22 cellular contexts compared by ENCODE assay signal in genomic region chrX:13177921-13178320, GRCh38.
DNase-seq lines count a peak whose midpoint lies in the region; ATAC-seq and TF ChIP-seq lines count a peak whose summit lies in the region.
"Had no signal": no experiment of that assay in that cellular context is flagged by ENCODE, and none has a peak within 500 bp of the region (broad histone marks: within the 10 kb centered on the region; RNA-seq: fewer than 3 reads in every experiment).

No MANE protein-coding gene starts in this region.

- no peaks in the 10 kb centered on the region for H3K79me2 ChIP-seq in GM23338 (replicated peaks; ENCODE audit: insufficient read depth)

- no peaks in the 10 kb centered on the region for H3K27me3 ChIP-seq in CD4-positive, alpha-beta T cell (ENCODE audit: control insufficient read depth, insufficient read depth, low read length)
- H3K27me3 ChIP-seq in SJCRH30 = no peaks in the 10 kb centered on the region
- no peaks in the 10 kb centered on the region for H3K27me3 ChIP-seq in A673 (replicated peaks; ENCODE audit: insufficient read depth, low read depth, low read length, poor library complexity)
- no peaks in the 10 kb centered on the region for H3K27me3 ChIP-seq in GM23338 (ENCODE audit: insufficient read depth)
- H3K27me3 ChIP-seq: tibial nerve had no signal

- H3K4me1 ChIP-seq in SJCRH30 (peaks cover 21% of the 10 kb centered on the region), A673 (ENCODE audit: insufficient read depth, low read length, poor library complexity, severe bottlenecking) (no peaks in the 10 kb centered on the region), GM23338 (ENCODE audit: insufficient read depth) (no peaks in the 10 kb centered on the region)
- H3K4me1 ChIP-seq: heart left ventricle, tibial nerve had no signal

- H3K27ac ChIP-seq in CD4-positive, alpha-beta T cell (ENCODE audit: low read depth, low read length) = no peak overlapping the region
- H3K27ac ChIP-seq in SJCRH30 = peak overlapping the region; percentile 6
- H3K27ac ChIP-seq in A673 (ENCODE audit: low read depth, low read length, poor library complexity, severe bottlenecking) = no peak overlapping the region
- H3K27ac ChIP-seq in GM23338 (ENCODE audit: low read depth) = no peak overlapping the region
- H3K27ac ChIP-seq: 22Rv1, epithelial cell of prostate, heart left ventricle, tibial nerve had no signal

- H3K4me3 ChIP-seq in SJCRH30 = no peak overlapping the region
- H3K4me3 ChIP-seq in A673 (ENCODE audit: low read depth, low read length, poor library complexity, severe bottlenecking) = no peak overlapping the region
- H3K4me3 ChIP-seq in GM23338 = no peak overlapping the region
- H3K4me3 ChIP-seq: heart left ventricle, tibial nerve had no signal

- H2AFZ ChIP-seq in GM23338 = no peak overlapping the region

- no peaks in the 10 kb centered on the region for H3K27me3 Mint-ChIP-seq in CD4-positive, alpha-beta T cell
- no peaks in the 10 kb centered on the region for H3K27me3 Mint-ChIP-seq in GM23338 (ENCODE audit: insufficient read depth, low read depth, poor library complexity)

- H4K20me1 ChIP-seq in GM23338 (replicated peaks; ENCODE audit: insufficient read depth) = no peaks in the 10 kb centered on the region

- peaks cover 10% of the 10 kb centered on the region for H3K4me1 Mint-ChIP-seq in CD4-positive, alpha-beta T cell (ENCODE audit: low read depth)
- no peaks in the 10 kb centered on the region for H3K4me1 Mint-ChIP-seq in GM23338

- POLR2A ChIA-PET in CD4-positive, alpha-beta T cell (lab: Charles Lee) = interaction anchor here (1.0 kb wide), 1 partner anchor 200 kb away, joined by 4 read pairs; no protein-coding TSS in a partner anchor
- POLR2A ChIA-PET in A673 (lab: Charles Lee; ENCODE audit: low non-redundant PET) = no interaction called here

- H3K9me3 ChIP-seq in CD4-positive, alpha-beta T cell (ENCODE audit: control insufficient read depth, low read length) = no peaks in the 10 kb centered on the region
- H3K9me3 ChIP-seq in SJCRH30 (replicated peaks) (no peaks in the 10 kb centered on the region), A673 (ENCODE audit: low read depth, low read length, poor library complexity, severe bottlenecking) (no peaks in the 10 kb centered on the region)
- H3K9me3 ChIP-seq: heart left ventricle, tibial nerve had no signal

- DNase-seq in NCI-H1417 (lab: John Stamatoyannopoulos, UW) = peak in 2 of 3 experiments; percentile 57 to 80
- no peak for DNase-seq in NCI-H1417 treated with DMSO at 0.1 percent for 48 hours (lab: John Stamatoyannopoulos, UW)
- DNase-seq in CD4-positive, alpha-beta T cell = no peak
- DNase-seq in NCI-H1105 (lab: John Stamatoyannopoulos, UW) = peak; percentile 37
- peak; percentile 31 to 69 for DNase-seq in SJCRH30
- no peak for DNase-seq in A673 (ENCODE audit: low spot score)
- DNase-seq in GM23338 (ENCODE audit: low spot score) = no peak
- no peak for DNase-seq in cerebellar nuclear complex (lab: John Stamatoyannopoulos, UW)
- DNase-seq: activated naive CD8-positive, alpha-beta T cell treated with anti-CD3 and anti-CD28 coated beads, Interleukin-2, amount 10 ng/mL, durations not matched to agents 7 days and 5 days; DMS79 treated with DMSO at 0.1 percent for 48 hours; heart left ventricle; left colon; mesenchymal stem cell; NCI-H1694 treated with DMSO at 0.1 percent for 48 hours; NCI-H446 treated with DMSO at 0.1 percent for 48 hours; stimulated activated CD4-positive, alpha-beta T cell treated with anti-CD3 and anti-CD28 coated beads, Interleukin-2, amount 100 ng/mL, for 48 hours; SW 1271 had no signal

- TF ChIP-seq CTCF in CD4-positive, alpha-beta T cell (IDR thresholded peaks at IDR 0.05) = no peak
- TF ChIP-seq CTCF in A673 (conservative IDR thresholded peaks at IDR 0.05; ENCODE audit: low read depth, low read length) = no peak
- no peak for TF ChIP-seq CTCF in GM23338 (conservative IDR thresholded peaks at IDR 0.05; ENCODE audit: low read depth in 2 of 2)

- no peak overlapping the region for H3K4me2 ChIP-seq in GM23338

- intact Hi-C loops in CD4-positive, alpha-beta T cell (cut with DNase I, micrococcal nuclease) = no loop called here
- intact Hi-C loops in A673 (cut with micrococcal nuclease; ENCODE audit: unreplicated experiment) = no loop called here

- no peak overlapping the region for H3K4me3 Mint-ChIP-seq in CD4-positive, alpha-beta T cell
- H3K4me3 Mint-ChIP-seq in GM23338 = no peak overlapping the region
- H3K4me3 Mint-ChIP-seq: activated naive CD8-positive, alpha-beta T cell treated with anti-CD3 and anti-CD28 coated beads, Interleukin-2, amount 10 ng/mL, durations not matched to agents 7 days and 5 days; activated T-helper 1 cell treated with anti-CD3 and anti-CD28 coated beads, Interleukin-12 subunit alpha, Interleukin-12 subunit beta, Interleukin-2, Interleukin-4 antibody, amounts not matched to agents 30 ng/mL and 10 ng/mL and 1 ng/mL, durations not matched to agents 14 hours and 24 hours and 36 hours had no signal

- no peaks in the 10 kb centered on the region for H3K36me3 ChIP-seq in SJCRH30
- H3K36me3 ChIP-seq in A673 (ENCODE audit: insufficient read depth, low read length, poor library complexity, severe bottlenecking) = no peaks in the 10 kb centered on the region
- H3K36me3 ChIP-seq in GM23338 (ENCODE audit: insufficient read depth) = no peaks in the 10 kb centered on the region
- H3K36me3 ChIP-seq: heart left ventricle, tibial nerve had no signal

- H3K27ac Mint-ChIP-seq in CD4-positive, alpha-beta T cell = peak overlapping the region; percentile 22
- H3K27ac Mint-ChIP-seq in GM23338 = no peak overlapping the region
- H3K27ac Mint-ChIP-seq: activated naive CD8-positive, alpha-beta T cell treated with anti-CD3 and anti-CD28 coated beads, Interleukin-2, amount 10 ng/mL, durations not matched to agents 7 days and 5 days; activated T-helper 1 cell treated with anti-CD3 and anti-CD28 coated beads, Interleukin-12 subunit alpha, Interleukin-12 subunit beta, Interleukin-2, Interleukin-4 antibody, amounts not matched to agents 30 ng/mL and 10 ng/mL and 1 ng/mL, durations not matched to agents 14 hours and 24 hours and 36 hours had no signal

- H3K9me2 ChIP-seq in GM23338 (ENCODE audit: insufficient read depth) = no peaks in the 10 kb centered on the region

- no TSS peak for BruUV-seq in A673 (replicated peaks; lab: Mats Ljungman, UMichigan)

- H3K36me3 Mint-ChIP-seq in CD4-positive, alpha-beta T cell (ENCODE audit: low read depth) = no peaks in the 10 kb centered on the region
- peaks cover 4% of the 10 kb centered on the region; the same call in 1 of the 3 replicates for H3K36me3 Mint-ChIP-seq in GM23338 (ENCODE audit: low read depth)
- H3K36me3 Mint-ChIP-seq: activated naive CD8-positive, alpha-beta T cell treated with anti-CD3 and anti-CD28 coated beads, Interleukin-2, amount 10 ng/mL, durations not matched to agents 7 days and 5 days had no signal

- peak; percentile 49 for ATAC-seq in CD4-positive, alpha-beta T cell (ENCODE audit: poor library complexity)
- no peak for ATAC-seq in GM23338
- ATAC-seq: activated CD4-positive, CD25-positive, alpha-beta regulatory T cell treated with anti-CD3 and anti-CD28 coated beads, Interleukin-2, amount 50 U/mL, for 24 hours; heart left ventricle; left colon had no signal

- no peaks in the 10 kb centered on the region for H3F3A ChIP-seq in GM23338 (replicated peaks; ENCODE audit: low read depth)

- CTCF ChIA-PET in CD4-positive, alpha-beta T cell (lab: Charles Lee) = interaction anchor here (0.9 kb wide), 1 partner anchor 26 kb away, joined by 4 read pairs; no protein-coding TSS in a partner anchor
- CTCF ChIA-PET in A673 (lab: Charles Lee) = no interaction called here

- H3K9me3 Mint-ChIP-seq in CD4-positive, alpha-beta T cell = no peaks in the 10 kb centered on the region
- H3K9me3 Mint-ChIP-seq in GM23338 = peaks cover 3% of the 10 kb centered on the region; the same call in 2 of the 3 replicates
- H3K9me3 Mint-ChIP-seq: activated naive CD8-positive, alpha-beta T cell treated with anti-CD3 and anti-CD28 coated beads, Interleukin-2, amount 10 ng/mL, durations not matched to agents 7 days and 5 days had no signal

Comparison
In these comparisons a context has a peak if more than half of its experiments do, and no peak if none do; other contexts are left out.
1. DNase-seq: peak in NCI-H1417 (2 of 3), NCI-H1105 (single experiment) and SJCRH30 (2 of 2); none in NCI-H1417 treated with DMSO at 0.1 percent for 48 hours (single experiment), CD4-positive, alpha-beta T cell (0 of 10), A673 (single experiment), GM23338 (single experiment) and cerebellar nuclear complex (0 of 2).